In the genomic region with DNA sequence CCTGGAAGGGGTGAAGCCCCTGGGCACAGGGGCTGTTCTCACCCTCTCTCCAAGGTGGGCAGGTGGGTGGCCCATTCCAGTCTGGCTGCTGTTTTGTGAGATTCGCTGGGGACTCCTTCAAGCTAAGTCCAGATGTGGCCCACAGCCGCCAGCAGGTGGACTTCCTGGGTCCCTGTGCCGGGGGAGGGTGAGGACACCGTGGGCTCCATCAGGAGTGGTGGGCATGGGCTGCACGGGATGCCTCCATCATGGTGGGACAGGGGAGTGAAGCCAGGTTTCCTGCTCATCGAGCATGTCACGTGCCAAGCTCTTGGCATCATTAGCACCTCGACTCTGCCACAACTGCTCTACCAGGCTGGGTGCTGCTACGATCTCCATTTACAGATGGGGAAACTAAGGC, we compare ENCODE assay signal across 10 cellular contexts. TPM values are rescaled to one million over a fixed set of nuclear protein-coding genes. Genes with fewer than 3 reads are reported as not detected.
DNase-seq lines count a peak whose midpoint lies in the region; ATAC-seq, FAIRE-seq and TF ChIP-seq lines count a peak whose summit lies in the region.
"Had no signal": no experiment of that assay in that cellular context is flagged by ENCODE, and none has a peak within 500 bp of the region (broad histone marks: within the 10 kb centered on the region; RNA-seq: fewer than 3 reads in every experiment).

No MANE protein-coding gene starts in this region.

- TF ChIP-seq POLR2A in A549 (IDR thresholded peaks at IDR 0.05; ENCODE audit: low read length): no peak

- FAIRE-seq in A549 (lab: Jason Lieb, UNC): no peak
- FAIRE-seq: K562 had no signal

- H3K9me3 ChIP-seq in A549: no peaks in the 10 kb centered on the region
- no peaks in the 10 kb centered on the region for H3K9me3 ChIP-seq in HEK293 (ENCODE audit: control insufficient read depth, insufficient read depth, low read depth, low read length)

- ATAC-seq in A549 (no peak), GM21360 (IDR thresholded peaks at IDR 0.05; ENCODE audit: unreplicated experiment) (no peak)
- no peak for ATAC-seq in naive thymus-derived CD8-positive, alpha-beta T cell
- ATAC-seq: K562 had no signal

- no peak for TF ChIP-seq RAD21 in A549 (conservative IDR thresholded peaks at IDR 0.05 in 1 of 2, IDR thresholded peaks at IDR 0.05 in 1 of 2)

- peak overlapping the region in 2 of 10 donors; percentile 44 to 56 for H3K27ac Mint-ChIP-seq in naive thymus-derived CD8-positive, alpha-beta T cell

- no peak for TF ChIP-seq EP300 in A549 (IDR thresholded peaks at IDR 0.05)

- H3K4me3 Mint-ChIP-seq in naive thymus-derived CD8-positive, alpha-beta T cell: peak overlapping the region; percentile 36 to 84 (median 60)

- peaks cover 2 to 25% (median 12%) of the 10 kb centered on the region in 5 donors for H3K27me3 Mint-ChIP-seq in naive thymus-derived CD8-positive, alpha-beta T cell

- no peak for DNase-seq in A549 (ENCODE audit: low read depth in 1 of 2, low spot score in 1 of 2)
- no peak for DNase-seq in choroid plexus epithelial cell (ENCODE audit: low read depth)
- DNase-seq in naive thymus-derived CD8-positive, alpha-beta T cell: no peak
- DNase-seq in DMS79 (lab: John Stamatoyannopoulos, UW): no peak
- no peak for DNase-seq in NCI-H146 treated with DMSO at 0.1 percent for 48 hours (lab: John Stamatoyannopoulos, UW; ENCODE audit: unreplicated experiment)
- DNase-seq in mucosa of gallbladder (ENCODE audit: low spot score): no peak
- DNase-seq: NCI-H774 had no signal

- no peaks in the 10 kb centered on the region for H3K36me3 ChIP-seq in HEK293 (ENCODE audit: control insufficient read depth in 2 of 2, insufficient read depth in 1 of 2, low read length in 2 of 2)

- peak overlapping the region; percentile 90 for H3K4me2 ChIP-seq in A549

- H3K36me3 Mint-ChIP-seq in naive thymus-derived CD8-positive, alpha-beta T cell: no peaks in the 10 kb centered on the region

- CTCF ChIA-PET in A549 (lab: Yijun Ruan, JAX) (interaction anchor here (1.0 to 1.7 kb wide), 4 partner anchors 14 to 69 kb away, joined by 3 to 8 read pairs (median 4); no protein-coding TSS in a partner anchor), HEK293 (lab: Yijun Ruan, JAX) (interaction anchor here (0.7 to 1.9 kb wide), 9 partner anchors 9 to 179 kb away, joined by 3 to 8 read pairs (median 4); no protein-coding TSS in a partner anchor)

- 93% methylated on average over 9 of the region's 9 CpGs for WGBS in A549 (ENCODE audit: missing lambda C conversion rate)

- TF ChIP-seq CTCF in A549 (IDR thresholded peaks at IDR 0.05) (no peak), HEK293 (tag by site-specific recombination; IDR thresholded peaks at IDR 0.05) (no peak), choroid plexus epithelial cell (conservative IDR thresholded peaks at IDR 0.05; ENCODE audit: low read depth, low read length) (no peak)

- no peaks in the 10 kb centered on the region for H3K9me3 Mint-ChIP-seq in naive thymus-derived CD8-positive, alpha-beta T cell

- H3K4me3 ChIP-seq in A549 (peak overlapping the region; percentile 86; the same call in 1 of the 3 replicates), HEK293 (ENCODE audit: low read depth, low read length) (no peak overlapping the region), choroid plexus epithelial cell (ENCODE audit: low read depth, low read length) (peak overlapping the region; percentile 65)

- POLR2A ChIA-PET in A549 (lab: Yijun Ruan, JAX): no interaction called here
- POLR2A ChIA-PET in HEK293 (lab: Yijun Ruan, JAX): no interaction called here
- POLR2A ChIA-PET in naive thymus-derived CD8-positive, alpha-beta T cell (lab: Charles Lee): no interaction called here

- H3K27ac ChIP-seq in A549: peak overlapping the region in 1 of 2 experiments; percentile 95; a peak in 3 of 6 replicates
- H3K27ac ChIP-seq in HEK293 (ENCODE audit: extremely low read depth, low read depth, low read length): no peak overlapping the region

- peaks cover 0 to 13% (median 9%) of the 10 kb centered on the region in 4 donors for H3K4me1 Mint-ChIP-seq in naive thymus-derived CD8-positive, alpha-beta T cell

- H3K4me1 ChIP-seq in A549: peaks cover 13% of the 10 kb centered on the region; the same call in 1 of the 3 replicates
- peaks cover 7% of the 10 kb centered on the region for H3K4me1 ChIP-seq in HEK293 (ENCODE audit: control insufficient read depth, insufficient read depth, low read length)

TF ChIP-seq in A549, 52 proteins besides CTCF, POLR2A, EP300 and RAD21:
- TF ChIP-seq RARB (CRISPR knock-in tag; IDR thresholded peaks at IDR 0.05) (no peak), FOSL2 (IDR thresholded peaks at IDR 0.05) (no peak), FOSL2 (CRISPR knock-in tag; IDR thresholded peaks at IDR 0.05) (no peak), EHF (CRISPR knock-in tag; IDR thresholded peaks at IDR 0.05) (no peak), MAFK (IDR thresholded peaks at IDR 0.05; ENCODE audit: partially characterized antibody) (no peak), ZSCAN20 (CRISPR knock-in tag; IDR thresholded peaks at IDR 0.05) (no peak), RCOR1 (IDR thresholded peaks at IDR 0.05; ENCODE audit: low read depth, low read length) (no peak), PHF8 (IDR thresholded peaks at IDR 0.05; ENCODE audit: borderline replicate concordance, low read depth) (no peak), SREBF2 (IDR thresholded peaks at IDR 0.05) (no peak), NFE2L2 (conservative IDR thresholded peaks at IDR 0.05; ENCODE audit: low read length) (no peak), CBX8 (IDR thresholded peaks at IDR 0.05) (no peak)
- TF ChIP-seq, protein P1, sequence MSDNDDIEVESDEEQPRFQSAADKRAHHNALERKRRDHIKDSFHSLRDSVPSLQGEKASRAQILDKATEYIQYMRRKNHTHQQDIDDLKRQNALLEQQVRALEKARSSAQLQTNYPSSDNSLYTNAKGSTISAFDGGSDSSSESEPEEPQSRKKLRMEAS (IDR thresholded peaks at IDR 0.05): no peak
TF ChIP-seq in A549: peak in this region for 0.

TF ChIP-seq in HEK293, 187 proteins besides CTCF, POLR2A, EP300 and RAD21:
- no peak for TF ChIP-seq ZNF114 (tag by site-specific recombination; IDR thresholded peaks at IDR 0.05)
- TF ChIP-seq, protein P2, sequence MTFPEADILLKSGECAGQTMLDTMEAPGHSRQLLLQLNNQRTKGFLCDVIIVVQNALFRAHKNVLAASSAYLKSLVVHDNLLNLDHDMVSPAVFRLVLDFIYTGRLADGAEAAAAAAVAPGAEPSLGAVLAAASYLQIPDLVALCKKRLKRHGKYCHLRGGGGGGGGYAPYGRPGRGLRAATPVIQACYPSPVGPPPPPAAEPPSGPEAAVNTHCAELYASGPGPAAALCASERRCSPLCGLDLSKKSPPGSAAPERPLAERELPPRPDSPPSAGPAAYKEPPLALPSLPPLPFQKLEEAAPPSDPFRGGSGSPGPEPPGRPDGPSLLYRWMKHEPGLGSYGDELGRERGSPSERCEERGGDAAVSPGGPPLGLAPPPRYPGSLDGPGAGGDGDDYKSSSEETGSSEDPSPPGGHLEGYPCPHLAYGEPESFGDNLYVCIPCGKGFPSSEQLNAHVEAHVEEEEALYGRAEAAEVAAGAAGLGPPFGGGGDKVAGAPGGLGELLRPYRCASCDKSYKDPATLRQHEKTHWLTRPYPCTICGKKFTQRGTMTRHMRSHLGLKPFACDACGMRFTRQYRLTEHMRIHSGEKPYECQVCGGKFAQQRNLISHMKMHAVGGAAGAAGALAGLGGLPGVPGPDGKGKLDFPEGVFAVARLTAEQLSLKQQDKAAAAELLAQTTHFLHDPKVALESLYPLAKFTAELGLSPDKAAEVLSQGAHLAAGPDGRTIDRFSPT (tag by site-specific recombination; IDR thresholded peaks at IDR 0.05): peak; percentile 15; the same call in 1 of the 2 replicates

RNA-seq across cellular contexts. Expression of a gene that starts 1.8 kb away (rescaled TPM):
- 19.1 and 21.9 TPM in 2 replicates for polyA plus RNA-seq in A549 (2011; rRNA removed)
- polyA plus RNA-seq in A549 (2012; cell fraction: cytosol; rRNA removed): 29.4 and 35.8 TPM in 2 replicates
- 26.8 and 29.2 TPM in 2 replicates for polyA plus RNA-seq in A549 (2012; cell fraction: nucleus; rRNA removed)
- polyA plus RNA-seq in A549 (2017; fragmentation: RNase III; extraction: RNeasy Plus Mini Kit Qiagen cat#74134 plus additional on column Dnase treatment): 16.5 to 17.9 TPM (median 17.3 TPM) in 3 replicates
- 25.3 and 28.0 TPM in 2 replicates for polyA minus RNA-seq in A549 (2011; rRNA and poly(A)+ RNA removed)
- total RNA-seq in naive thymus-derived CD8-positive, alpha-beta T cell: not detected
- under 1 TPM in 1 of 3 donors, not detected in 2; 0.30 TPM for polyA plus RNA-seq in naive thymus-derived CD8-positive, alpha-beta T cell
- total RNA-seq in mucosa of gallbladder: 50.3 TPM

Comparison
In these comparisons a context has a peak if more than half of its experiments do, and no peak if none do; other contexts are left out.
1. RNA of a gene that starts 1.8 kb away (total RNA-seq): 50.3 TPM in mucosa of gallbladder (single experiment); not detected in naive thymus-derived CD8-positive, alpha-beta T cell; every median in the first group is over 10 times any median in the second.